Comparison of ENCODE assay signal across 5 cellular contexts in genomic region chr6:66418906-66419305, GRCh38.
"Had no signal": no experiment of that assay in that cellular context is flagged by ENCODE, and none has a peak within 500 bp of the region (broad histone marks: within the 10 kb centered on the region; RNA-seq: fewer than 3 reads in every experiment).

No MANE protein-coding gene starts in this region.

- H3K27me3 Mint-ChIP-seq: IgD-negative memory B cell had no signal

- H3K9me3 ChIP-seq: HAP-1 had no signal

- H3K36me3 Mint-ChIP-seq: IgD-negative memory B cell had no signal

- H3K27ac ChIP-seq: GM23248 had no signal

- DNase-seq: GM23248, GOT3, H7 had no signal

- H2AFZ ChIP-seq: GM23248 had no signal

- H3K4me3 ChIP-seq: GM23248, HAP-1 had no signal

- H3K27ac Mint-ChIP-seq: IgD-negative memory B cell had no signal

- H3K9ac ChIP-seq: GM23248 had no signal

- H3K4me1 Mint-ChIP-seq: IgD-negative memory B cell had no signal

- H3K36me3 ChIP-seq: HAP-1 had no signal

- H3K4me3 Mint-ChIP-seq: IgD-negative memory B cell had no signal
